ENCODE assay signal across 14 cellular contexts in the genomic region with DNA sequence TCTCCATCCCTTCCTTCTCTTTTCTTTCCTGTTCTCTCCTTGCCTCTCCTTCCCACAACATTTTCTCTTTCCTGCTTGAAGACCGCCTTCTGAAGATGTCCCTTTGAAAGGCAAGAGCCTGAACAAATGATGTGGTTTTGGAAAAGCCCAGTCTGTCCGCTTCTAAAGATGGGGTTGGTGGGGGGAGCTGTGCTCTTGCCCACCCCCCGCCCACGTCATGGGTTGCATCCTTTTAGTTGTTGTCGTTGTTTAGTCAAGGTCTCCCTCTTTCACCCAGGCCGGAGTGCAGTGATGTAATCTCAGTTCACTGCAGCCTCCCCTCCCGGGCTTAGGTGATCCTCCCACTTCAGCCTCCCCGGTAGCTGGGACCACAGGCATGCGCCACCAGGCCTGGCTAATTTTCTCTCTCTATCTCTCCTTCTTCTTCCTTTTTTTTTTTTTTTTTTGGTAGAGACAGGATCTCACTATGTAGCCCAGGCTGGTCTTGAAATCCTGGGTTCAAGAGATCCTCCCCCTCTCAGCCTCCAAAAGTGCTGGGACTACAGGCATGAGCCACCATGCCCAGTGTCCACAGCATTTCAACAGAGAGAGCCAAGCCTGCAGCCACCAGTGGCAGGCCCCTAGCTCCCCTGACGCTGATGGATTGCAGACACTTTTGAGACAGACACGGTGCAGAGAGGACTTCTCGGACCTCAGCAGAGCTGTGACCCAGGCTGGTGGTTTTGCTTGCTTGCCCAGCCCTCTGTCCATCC. TPM values are rescaled to one million over a fixed set of nuclear protein-coding genes. Genes with fewer than 3 reads are reported as not detected.
DNase-seq lines count a peak whose midpoint lies in the region; ATAC-seq and TF ChIP-seq lines count a peak whose summit lies in the region.
"Had no signal": no experiment of that assay in that cellular context is flagged by ENCODE, and none has a peak within 500 bp of the region (broad histone marks: within the 10 kb centered on the region; RNA-seq: fewer than 3 reads in every experiment).

No MANE protein-coding gene starts in this region.

- H3K27ac ChIP-seq in GM23248 (no peak overlapping the region), ascending aorta (peak overlapping the region; percentile 38 to 68), lower lobe of right lung (peak overlapping the region; percentile 85), stomach (peak overlapping the region in 4 of 5 donors; percentile 68 to 85 (median 82))

- intact Hi-C loops in ascending aorta (cut with DNase I) = no loop called here
- intact Hi-C loops in lower lobe of right lung (cut with DNase I) = no loop called here
- intact Hi-C loops in stomach (cut with DNase I; ENCODE audit: low total_unique reads) = no loop called here

- peak overlapping the region; percentile 74 for H3K4me2 ChIP-seq in GM23248 (ENCODE audit: unreplicated experiment)

- H3K27me3 Mint-ChIP-seq in osteocyte (ENCODE audit: unreplicated experiment) = no peaks in the 10 kb centered on the region

- H3K4me3 ChIP-seq in GM23248 (peak overlapping the region; percentile 67), ascending aorta (peak overlapping the region; percentile 38 to 59), lower lobe of right lung (peak overlapping the region; percentile 49), stomach (peak overlapping the region in 3 of 4 donors; percentile 36 to 39 (median 38))

- H3K4me1 ChIP-seq in GM23248 (ENCODE audit: insufficient read depth) (peaks cover 8% of the 10 kb centered on the region; the same call in 1 of the 2 replicates), ascending aorta (peaks cover 3 to 13% of the 10 kb centered on the region in 2 donors), lower lobe of right lung (peaks cover 37% of the 10 kb centered on the region), stomach (peaks cover 14 to 44% (median 28%) of the 10 kb centered on the region in 4 donors)

- H3K27ac Mint-ChIP-seq in osteocyte (ENCODE audit: unreplicated experiment) = no peak overlapping the region
- H3K27ac Mint-ChIP-seq: activated naive CD4-positive, alpha-beta T cell treated with anti-CD3 and anti-CD28 coated beads, Interleukin-2, amount 50 U/mL, for 72 hours had no signal

- no peak overlapping the region for H3K4me3 Mint-ChIP-seq in osteocyte (ENCODE audit: unreplicated experiment)

- TF ChIP-seq POLR2A in stomach (IDR thresholded peaks at IDR 0.05) = no peak

- H3K9ac ChIP-seq in GM23248 = peak overlapping the region; percentile 59

- H3K9me3 ChIP-seq in GM23248 (ENCODE audit: low read depth) = no peaks in the 10 kb centered on the region
- no peaks in the 10 kb centered on the region for H3K9me3 ChIP-seq in ascending aorta
- no peaks in the 10 kb centered on the region for H3K9me3 ChIP-seq in lower lobe of right lung
- H3K9me3 ChIP-seq in stomach = no peaks in the 10 kb centered on the region

- H4K20me1 ChIP-seq in GM23248 (ENCODE audit: insufficient read depth) = no peaks in the 10 kb centered on the region

- H2AFZ ChIP-seq in GM23248 = peak overlapping the region; percentile 77

- ATAC-seq in lower lobe of right lung = no peak
- ATAC-seq: activated naive CD4-positive, alpha-beta T cell treated with anti-CD3 and anti-CD28 coated beads, Interleukin-2, amount 50 U/mL, for 72 hours had no signal

- H3K27me3 ChIP-seq in GM23248 (replicated peaks; ENCODE audit: insufficient read depth) (no peaks in the 10 kb centered on the region), ascending aorta (no peaks in the 10 kb centered on the region), lower lobe of right lung (ENCODE audit: low read depth) (no peaks in the 10 kb centered on the region), stomach (no peaks in the 10 kb centered on the region)

- H3K36me3 Mint-ChIP-seq in osteocyte (ENCODE audit: unreplicated experiment) = no peaks in the 10 kb centered on the region
- H3K36me3 Mint-ChIP-seq: activated naive CD4-positive, alpha-beta T cell treated with anti-CD3 and anti-CD28 coated beads, Interleukin-2, amount 50 U/mL, for 72 hours had no signal

- 64 to 72% methylated on average over 11 to 12 of the region's 12 CpGs for WGBS in GM23248 (ENCODE audit: low coverage in 1 of 2, low lambda C conversion rate in 2 of 2, missing lambda C conversion rate in 2 of 2), 2 experiments
- WGBS in stomach, 5 donors = 79 to 84% (median 81%) methylated on average over 12 of the region's 12 CpGs

- no peak for DNase-seq in GM23248
- no peak for DNase-seq in ascending aorta (ENCODE audit: low spot score in 2 of 2)
- DNase-seq in lower lobe of right lung = no peak
- no peak for DNase-seq in stomach
- DNase-seq in NCI-H1417 (lab: John Stamatoyannopoulos, UW) = no peak
- no peak for DNase-seq in activated CD4-positive, CD25-positive, alpha-beta regulatory T cell treated with anti-CD3 and anti-CD28 coated beads, Interleukin-2, amount 50 U/mL, for 72 hours
- DNase-seq in stimulated activated naive CD4-positive, alpha-beta T cell treated with Interleukin-2 at 50 U/mL for 16 hours (lab: John Stamatoyannopoulos, UW) = no peak
- no peak for DNase-seq in osteocyte (ENCODE audit: extremely low spot score, unreplicated experiment)
- DNase-seq: NCI-H1048, NCI-H446 had no signal

- H3K79me2 ChIP-seq in GM23248 (ENCODE audit: insufficient read depth) = no peaks in the 10 kb centered on the region

- TF ChIP-seq CTCF in ascending aorta (IDR thresholded peaks at IDR 0.05) (no peak), lower lobe of right lung (IDR thresholded peaks at IDR 0.05) (no peak), stomach (IDR thresholded peaks at IDR 0.05) (no peak), osteocyte (IDR thresholded peaks at IDR 0.05) (no peak)

- H3K36me3 ChIP-seq in GM23248 (ENCODE audit: low read depth) (no peaks in the 10 kb centered on the region), ascending aorta (no peaks in the 10 kb centered on the region), lower lobe of right lung (no peaks in the 10 kb centered on the region), stomach (no peaks in the 10 kb centered on the region)

- peaks cover 27% of the 10 kb centered on the region for H3K4me1 Mint-ChIP-seq in osteocyte (ENCODE audit: unreplicated experiment)

- in situ Hi-C loops in GM23248 (cut with MboI) = no loop called here

- H3K9me3 Mint-ChIP-seq in osteocyte (ENCODE audit: unreplicated experiment) = no peaks in the 10 kb centered on the region
- H3K9me3 Mint-ChIP-seq: activated naive CD4-positive, alpha-beta T cell treated with anti-CD3 and anti-CD28 coated beads, Interleukin-2, amount 50 U/mL, for 72 hours had no signal

- H3F3A ChIP-seq in GM23248 (ENCODE audit: insufficient read depth) = no peaks in the 10 kb centered on the region

- H3K9me2 ChIP-seq in GM23248 (ENCODE audit: insufficient read depth) = no peaks in the 10 kb centered on the region

- TF ChIP-seq EP300 in stomach (IDR thresholded peaks at IDR 0.05) = no peak

RNA-seq across cellular contexts. Expression of gene CIBAR2, which starts 26.0 kb away (rescaled TPM):
- not detected in 2 replicates for total RNA-seq in GM23248 (2014; rRNA removed; shearing (Covaris generic))
- not detected in 2 replicates for polyA plus RNA-seq in GM23248 (2016; fragmentation: Nextera tagmentation; extraction: Ambion mirVana)
- total RNA-seq in ascending aorta = not detected
- total RNA-seq in lower lobe of right lung = 12.8 TPM
- total RNA-seq in stomach = 10 to 100 TPM in 1 of 5 donors, not detected in 4; 54.0 TPM
- 1 to 10 TPM in 1 of 3 donors, not detected in 2; 1.5 TPM for polyA plus RNA-seq in stomach
- not detected in 2 replicates for total RNA-seq in osteocyte
- total RNA-seq: activated naive CD4-positive, alpha-beta T cell treated with anti-CD3 and anti-CD28 coated beads, Interleukin-2, amount 50 U/mL, for 72 hours; dermis blood vessel endothelial cell; RPMI7951 had no signal
- polyA plus RNA-seq: keratinocyte had no signal
